In the genomic region with DNA sequence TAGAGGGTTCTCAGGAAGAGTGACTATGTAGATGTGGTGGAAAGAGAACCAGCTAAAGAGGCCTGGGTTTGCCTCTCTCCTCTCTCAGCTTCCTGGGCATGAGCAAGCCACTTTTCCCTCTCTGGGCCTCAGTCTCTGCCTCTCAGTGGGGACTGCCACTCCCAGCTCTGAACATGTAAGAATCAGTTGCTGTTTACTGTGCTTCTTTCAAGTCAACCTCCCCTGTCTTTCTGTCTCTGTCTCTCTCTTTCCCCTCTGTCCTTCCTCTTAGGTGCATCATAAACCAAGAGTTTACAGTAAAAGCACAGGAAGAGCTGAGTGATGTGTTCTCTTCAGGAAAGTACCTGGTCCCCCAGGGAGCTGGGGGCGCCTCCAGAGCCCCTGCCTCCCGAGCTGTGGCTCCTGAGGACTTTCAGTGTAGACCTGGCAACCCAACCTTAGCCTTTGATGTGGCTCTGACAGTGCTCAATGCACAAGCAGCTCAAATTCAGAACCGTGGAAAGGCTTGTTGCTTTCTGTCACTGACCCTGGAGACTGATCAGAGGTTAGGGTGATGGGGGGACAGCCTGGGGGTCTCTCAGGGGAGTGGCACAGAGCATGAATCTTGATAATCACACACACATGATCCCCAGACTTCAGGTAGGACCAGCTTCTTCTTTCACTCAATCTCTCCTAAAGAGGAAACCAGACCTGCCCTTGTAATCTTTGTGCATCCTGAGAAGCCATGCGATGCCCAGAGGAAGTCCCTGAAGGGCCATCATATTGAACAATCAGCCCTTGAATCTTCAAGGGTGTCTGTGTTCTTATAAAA, we compare ENCODE assay signal across 10 cellular contexts. TPM values are rescaled to one million over a fixed set of nuclear protein-coding genes. Genes with fewer than 3 reads are reported as not detected.
DNase-seq lines count a peak whose midpoint lies in the region; ATAC-seq and TF ChIP-seq lines count a peak whose summit lies in the region.
"Had no signal": no experiment of that assay in that cellular context is flagged by ENCODE, and none has a peak within 500 bp of the region (broad histone marks: within the 10 kb centered on the region; RNA-seq: fewer than 3 reads in every experiment).

No MANE protein-coding gene starts in this region.

- H3K4me2 ChIP-seq in osteoblast (ENCODE audit: insufficient read depth, low read length) = no peak overlapping the region

- no peak overlapping the region for H2AFZ ChIP-seq in osteoblast (ENCODE audit: low read length)

- ATAC-seq in CD8-positive, alpha-beta T cell = peak; percentile 74
- ATAC-seq in GM21825 (IDR thresholded peaks at IDR 0.05; ENCODE audit: unreplicated experiment) (peak; percentile 63), T-helper 17 cell (peak; percentile 88), GM21576 (IDR thresholded peaks at IDR 0.05; ENCODE audit: unreplicated experiment) (no peak)

- no peaks in the 10 kb centered on the region for H3K27me3 Mint-ChIP-seq in CD8-positive, alpha-beta T cell (ENCODE audit: low read depth)
- H3K27me3 Mint-ChIP-seq in T-helper 17 cell (no peaks in the 10 kb centered on the region), osteocyte (ENCODE audit: unreplicated experiment) (peaks cover 89% of the 10 kb centered on the region)

- H3K4me1 ChIP-seq in CD8-positive, alpha-beta T cell (ENCODE audit: insufficient read depth, low read length) = peaks cover 23% of the 10 kb centered on the region
- H3K4me1 ChIP-seq in esophagus muscularis mucosa (no peaks in the 10 kb centered on the region), osteoblast (ENCODE audit: insufficient read depth, low read length) (no peaks in the 10 kb centered on the region)
- H3K4me1 ChIP-seq: ascending aorta had no signal

- TF ChIP-seq CTCF in CD8-positive, alpha-beta T cell (IDR thresholded peaks at IDR 0.05) = no peak
- no peak for TF ChIP-seq CTCF in esophagus muscularis mucosa (IDR thresholded peaks at IDR 0.05)
- no peak for TF ChIP-seq CTCF in osteocyte (IDR thresholded peaks at IDR 0.05)
- no peak for TF ChIP-seq CTCF in osteoblast (IDR thresholded peaks at IDR 0.05; ENCODE audit: extremely low read depth, low read depth, low read length)

- 49% methylated on average over 4 of the region's 4 CpGs for WGBS in esophagus muscularis mucosa

- no peak for TF ChIP-seq POLR2A in esophagus muscularis mucosa (IDR thresholded peaks at IDR 0.05; ENCODE audit: low read depth)

- DNase-seq in CD8-positive, alpha-beta T cell = peak in 3 of 7 experiments; percentile 20 to 45 (median 31)
- DNase-seq in T-helper 17 cell (peak in 1 of 3 donors; percentile 15), esophagus muscularis mucosa (ENCODE audit: extremely low spot score) (peak; percentile 91), osteocyte (ENCODE audit: extremely low spot score, unreplicated experiment) (no peak), NCI-H446 treated with DMSO at 0.1 percent for 48 hours (lab: John Stamatoyannopoulos, UW) (no peak), osteoblast (ENCODE audit: insufficient read length, low spot score, missing footprints) (no peak)
- DNase-seq: SIG-M5 had no signal

- no peak for TF ChIP-seq EP300 in esophagus muscularis mucosa (IDR thresholded peaks at IDR 0.05)

- no peaks in the 10 kb centered on the region for H3K79me2 ChIP-seq in osteoblast (ENCODE audit: insufficient read depth, low read length)

- CTCF ChIA-PET in CD8-positive, alpha-beta T cell (lab: Charles Lee) = interaction anchor here (1.0 to 1.1 kb wide), 3 partner anchors 9 to 252 kb away, joined by 3 to 4 read pairs (median 3); no protein-coding TSS in a partner anchor

- H3K9me3 Mint-ChIP-seq in CD8-positive, alpha-beta T cell = no peaks in the 10 kb centered on the region
- no peaks in the 10 kb centered on the region for H3K9me3 Mint-ChIP-seq in osteocyte (ENCODE audit: unreplicated experiment)

- H3K36me3 Mint-ChIP-seq in CD8-positive, alpha-beta T cell = no peaks in the 10 kb centered on the region
- H3K36me3 Mint-ChIP-seq in T-helper 17 cell (ENCODE audit: low read depth) (no peaks in the 10 kb centered on the region), osteocyte (ENCODE audit: unreplicated experiment) (no peaks in the 10 kb centered on the region)

- peak overlapping the region; percentile 79 for H3K27ac Mint-ChIP-seq in CD8-positive, alpha-beta T cell
- H3K27ac Mint-ChIP-seq in T-helper 17 cell = peak overlapping the region; percentile 95
- no peak overlapping the region for H3K27ac Mint-ChIP-seq in osteocyte (ENCODE audit: unreplicated experiment)

- no peaks in the 10 kb centered on the region for H3K27me3 ChIP-seq in CD8-positive, alpha-beta T cell (ENCODE audit: insufficient read depth, low read length)
- H3K27me3 ChIP-seq in esophagus muscularis mucosa (no peaks in the 10 kb centered on the region), osteoblast (ENCODE audit: insufficient read depth, low read length) (peaks cover 45% of the 10 kb centered on the region)
- H3K27me3 ChIP-seq: ascending aorta had no signal

- no peaks in the 10 kb centered on the region for H3K9me3 ChIP-seq in CD8-positive, alpha-beta T cell (ENCODE audit: low read length)
- H3K9me3 ChIP-seq in T-helper 17 cell (ENCODE audit: control insufficient read depth, low read length, poor library complexity, severe bottlenecking) = no peaks in the 10 kb centered on the region
- H3K9me3 ChIP-seq in esophagus muscularis mucosa = no peaks in the 10 kb centered on the region
- no peaks in the 10 kb centered on the region for H3K9me3 ChIP-seq in osteoblast (ENCODE audit: low read depth, low read length)
- H3K9me3 ChIP-seq: ascending aorta had no signal

- H3K4me3 ChIP-seq in CD8-positive, alpha-beta T cell (ENCODE audit: low read depth, low read length) = no peak overlapping the region
- H3K4me3 ChIP-seq in esophagus muscularis mucosa (no peak overlapping the region), osteoblast (ENCODE audit: insufficient read depth, low read length) (no peak overlapping the region)
- H3K4me3 ChIP-seq: ascending aorta had no signal

- H3K4me3 Mint-ChIP-seq in CD8-positive, alpha-beta T cell = peak overlapping the region; percentile 13
- H3K4me3 Mint-ChIP-seq in T-helper 17 cell (peak overlapping the region; percentile 71), osteocyte (ENCODE audit: unreplicated experiment) (no peak overlapping the region)

- H3K36me3 ChIP-seq in CD8-positive, alpha-beta T cell (ENCODE audit: insufficient read depth, low read length) = no peaks in the 10 kb centered on the region
- H3K36me3 ChIP-seq in esophagus muscularis mucosa (no peaks in the 10 kb centered on the region), osteoblast (ENCODE audit: insufficient read depth, low read length) (no peaks in the 10 kb centered on the region)
- H3K36me3 ChIP-seq: ascending aorta had no signal

- no peak overlapping the region for H3K27ac ChIP-seq in CD8-positive, alpha-beta T cell (ENCODE audit: low read depth, low read length)
- H3K27ac ChIP-seq in esophagus muscularis mucosa (replicated peaks in 1 of 4) (no peak overlapping the region), osteoblast (ENCODE audit: low read depth, low read length) (no peak overlapping the region)
- H3K27ac ChIP-seq: ascending aorta had no signal

- H4K20me1 ChIP-seq in osteoblast (ENCODE audit: insufficient read depth, low read length) = no peaks in the 10 kb centered on the region

- POLR2A ChIA-PET in CD8-positive, alpha-beta T cell (lab: Charles Lee) = interaction anchor here (1.2 kb wide), 1 partner anchor 19 kb away, joined by 5 read pairs; no protein-coding TSS in a partner anchor

- peaks cover 21% of the 10 kb centered on the region for H3K4me1 Mint-ChIP-seq in CD8-positive, alpha-beta T cell (ENCODE audit: low read depth)
- H3K4me1 Mint-ChIP-seq in T-helper 17 cell (peaks cover 40% of the 10 kb centered on the region), osteocyte (ENCODE audit: unreplicated experiment) (no peaks in the 10 kb centered on the region)

- intact Hi-C loops in CD8-positive, alpha-beta T cell (cut with DNase I, micrococcal nuclease) = no loop called here
- intact Hi-C loops in esophagus muscularis mucosa (cut with DNase I) = no loop called here

RNA-seq across cellular contexts. Expression of a gene that starts 59.4 kb away (rescaled TPM):
- 10 to 100 TPM; 47.7 to 49.3 TPM for total RNA-seq in CD8-positive, alpha-beta T cell
- total RNA-seq in T-helper 17 cell (10 to 100 TPM; 45.7 to 47.6 TPM), esophagus muscularis mucosa (1 to 10 TPM in 2 of 4 donors, under 1 TPM in 2; 0.46 to 4.0 (median 1.4) TPM), osteocyte (not detected in 2 replicates), osteoblast (not detected in 2 replicates)

Comparison
In these comparisons a context has a peak if more than half of its experiments do, and no peak if none do; other contexts are left out.
1. RNA of a gene that starts 59.4 kb away (total RNA-seq): 47.7 to 49.3 TPM in CD8-positive, alpha-beta T cell and 45.7 to 47.6 TPM in T-helper 17 cell; 0.46 to 4.0 TPM in esophagus muscularis mucosa, not detected in osteocyte and not detected in osteoblast; every median in the first group is over 4 times any median in the second.